ENCODE assay signal across 8 cellular contexts in genomic region chr12:48183876-48184548, GRCh38. TPM values are rescaled to one million over a fixed set of nuclear protein-coding genes. Genes with fewer than 3 reads are reported as not detected.
DNase-seq lines count a peak whose midpoint lies in the region; ATAC-seq and TF ChIP-seq lines count a peak whose summit lies in the region.

No MANE protein-coding gene starts in this region.

- H3K4me1 ChIP-seq in DOHH2 (ENCODE audit: control insufficient read depth, low read length) (peaks cover 25% of the 10 kb centered on the region), OCI-LY3 (ENCODE audit: low read length) (peaks cover 22% of the 10 kb centered on the region)

- H3K9me2 ChIP-seq in DOHH2 (replicated peaks; ENCODE audit: control insufficient read depth, low read length), result no peaks in the 10 kb centered on the region

- DNase-seq in coronary artery (ENCODE audit: low spot score) (no peak), HPDE6-E6E7 (ENCODE audit: extremely low spot score) (no peak), SKM-1 (lab: John Stamatoyannopoulos, UW; ENCODE audit: unreplicated experiment) (no peak), islet precursor cell (no peak)
- DNase-seq in naive thymus-derived CD8-positive, alpha-beta T cell, result peak in 6 of 10 donors; percentile 21 to 67 (median 25)

- peak overlapping the region in 7 of 10 donors; percentile 60 to 89 (median 79) for H3K27ac Mint-ChIP-seq in naive thymus-derived CD8-positive, alpha-beta T cell

- no peak overlapping the region for H3K27ac ChIP-seq in DOHH2 (ENCODE audit: low read depth, low read length)
- H3K27ac ChIP-seq in OCI-LY3 (ENCODE audit: low read length), result no peak overlapping the region
- H3K27ac ChIP-seq in coronary artery, result peak overlapping the region in 1 of 2 donors; percentile 74

- H3K4me2 ChIP-seq in DOHH2 (ENCODE audit: low read length), result peak overlapping the region; percentile 91
- peak overlapping the region; percentile 87 for H3K4me2 ChIP-seq in OCI-LY3 (ENCODE audit: low read length)

- no peak for TF ChIP-seq CTCF in DOHH2 (IDR thresholded peaks at IDR 0.05; ENCODE audit: low read depth, low read length, poor library complexity, severe bottlenecking)
- TF ChIP-seq CTCF in OCI-LY3 (IDR thresholded peaks at IDR 0.05; ENCODE audit: low read depth, low read length), result no peak
- no peak for TF ChIP-seq CTCF in coronary artery (IDR thresholded peaks at IDR 0.05)

- no peaks in the 10 kb centered on the region for H3K9me3 Mint-ChIP-seq in naive thymus-derived CD8-positive, alpha-beta T cell

- H3K27me3 ChIP-seq in DOHH2 (ENCODE audit: control insufficient read depth, low read length), result peaks cover 48% of the 10 kb centered on the region
- peaks cover 16% of the 10 kb centered on the region for H3K27me3 ChIP-seq in OCI-LY3 (ENCODE audit: low read depth, low read length)

- no peaks in the 10 kb centered on the region for H3K36me3 Mint-ChIP-seq in naive thymus-derived CD8-positive, alpha-beta T cell

- H3K36me3 ChIP-seq in DOHH2 (ENCODE audit: control insufficient read depth, low read length) (no peaks in the 10 kb centered on the region), OCI-LY3 (replicated peaks; ENCODE audit: low read depth, low read length) (no peaks in the 10 kb centered on the region)

- peaks cover 6% of the 10 kb centered on the region; the same call in 1 of the 2 replicates for H3F3A ChIP-seq in DOHH2 (ENCODE audit: control insufficient read depth, insufficient read depth)

- H3K27me3 Mint-ChIP-seq in naive thymus-derived CD8-positive, alpha-beta T cell, result peaks cover 14 to 49% (median 31%) of the 10 kb centered on the region in 5 donors

- H2AFZ ChIP-seq in OCI-LY3 (ENCODE audit: low read depth, low read length), result no peak overlapping the region

- no peaks in the 10 kb centered on the region for H3K79me2 ChIP-seq in DOHH2 (ENCODE audit: control insufficient read depth, low read length)
- H3K79me2 ChIP-seq in OCI-LY3 (ENCODE audit: low read length), result no peaks in the 10 kb centered on the region

- H3K4me1 Mint-ChIP-seq in naive thymus-derived CD8-positive, alpha-beta T cell, result peaks cover 8 to 23% (median 19%) of the 10 kb centered on the region in 4 donors

- H3K9me3 ChIP-seq in DOHH2 (ENCODE audit: control insufficient read depth, insufficient read depth, low read length), result no peaks in the 10 kb centered on the region
- no peaks in the 10 kb centered on the region for H3K9me3 ChIP-seq in OCI-LY3 (ENCODE audit: insufficient read depth, low read length)

- peak; percentile 18 to 37 for ATAC-seq in naive thymus-derived CD8-positive, alpha-beta T cell
- no peak for ATAC-seq in HG02610 (IDR thresholded peaks at IDR 0.05; ENCODE audit: unreplicated experiment)

- H3K4me3 Mint-ChIP-seq in naive thymus-derived CD8-positive, alpha-beta T cell, result peak overlapping the region; percentile 71 to 98 (median 85)

- peak overlapping the region; percentile 89 for H3K4me3 ChIP-seq in DOHH2 (ENCODE audit: low read length)
- H3K4me3 ChIP-seq in OCI-LY3 (ENCODE audit: low read length), result peak overlapping the region; percentile 93
- H3K4me3 ChIP-seq in coronary artery, result peak overlapping the region; percentile 93

- POLR2A ChIA-PET in naive thymus-derived CD8-positive, alpha-beta T cell (lab: Charles Lee), result interaction anchor here (1.1 to 2.5 kb wide), 3 partner anchors 15 to 78 kb away, joined by 3 to 35 read pairs (median 4); partner anchors contain the start of gene SENP1

- no peak overlapping the region for H3K9ac ChIP-seq in OCI-LY3 (ENCODE audit: low read length)

- no peaks in the 10 kb centered on the region for H4K20me1 ChIP-seq in DOHH2 (ENCODE audit: control insufficient read depth, insufficient read depth, low read depth, low read length)
- H4K20me1 ChIP-seq in OCI-LY3 (ENCODE audit: insufficient read depth, low read length), result no peaks in the 10 kb centered on the region

RNA-seq across cellular contexts. Expression of gene CCDC184, which starts 0.6 kb away (rescaled TPM):
- total RNA-seq in naive thymus-derived CD8-positive, alpha-beta T cell, result not detected
- under 1 TPM in 2 of 3 donors, not detected in 1; 0.11 to 0.13 TPM for polyA plus RNA-seq in naive thymus-derived CD8-positive, alpha-beta T cell

RNA-seq across cellular contexts. Expression of gene OR10AD1, which starts 19.1 kb away (rescaled TPM):
- not detected for total RNA-seq in naive thymus-derived CD8-positive, alpha-beta T cell
- not detected for polyA plus RNA-seq in naive thymus-derived CD8-positive, alpha-beta T cell

RNA-seq across cellular contexts. Expression of gene ASB8, which starts 26.7 kb away (rescaled TPM):
- total RNA-seq in naive thymus-derived CD8-positive, alpha-beta T cell, result 10 to 100 TPM; 71.0 to 81.0 TPM
- 10 to 100 TPM; 61.2 to 75.6 (median 64.4) TPM for polyA plus RNA-seq in naive thymus-derived CD8-positive, alpha-beta T cell

Comparison
In these comparisons a context has a peak if more than half of its experiments do, and no peak if none do; other contexts are left out.
1. DNase-seq: peak in naive thymus-derived CD8-positive, alpha-beta T cell (6 of 10); none in coronary artery (single experiment), HPDE6-E6E7 (single experiment), SKM-1 (single experiment) and islet precursor cell (single experiment).
2. Peak in every context shown above with its lines, with median percentiles within 50 percentile points of each other: H3K4me3 ChIP-seq.